7 cellular contexts compared by ENCODE assay signal in the genomic region with DNA sequence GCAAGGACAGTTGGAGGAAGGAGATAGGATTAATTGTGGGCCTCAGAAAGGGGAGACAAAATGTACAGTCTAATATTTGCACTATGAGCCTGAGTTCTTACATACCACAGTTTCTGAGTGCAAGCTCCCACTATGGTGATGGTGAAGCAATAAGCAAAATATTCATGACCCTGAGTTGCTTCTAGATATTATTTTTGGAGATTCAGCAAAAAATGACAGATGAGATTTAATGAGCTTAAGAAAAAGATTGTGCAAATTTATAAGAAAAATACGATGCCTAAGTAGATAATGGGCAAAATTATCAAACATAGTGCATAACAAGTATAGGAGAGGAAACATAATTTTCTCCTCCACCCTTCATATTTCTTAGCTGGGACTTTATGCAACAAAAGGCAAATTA.
"Had no signal": no experiment of that assay in that cellular context is flagged by ENCODE, and none has a peak within 500 bp of the region (broad histone marks: within the 10 kb centered on the region; RNA-seq: fewer than 3 reads in every experiment).

No MANE protein-coding gene starts in this region.

- H3K4me2 ChIP-seq: GM23338 had no signal

- H3K4me3 ChIP-seq: GM23338 had no signal

- ATAC-seq: GM23338 had no signal

- FAIRE-seq: H1, H54 had no signal

- DNase-seq: H9, HCEC 1CT, KG1 had no signal

- H2AFZ ChIP-seq: GM23338 had no signal

- H3K27ac ChIP-seq: HL-60 had no signal
